Comparison of ENCODE assay signal across 22 cellular contexts in genomic region chr5:77369566-77369965, GRCh38.
A peak's percentile ranks its signal among the peaks of the same experiment; 100 is the strongest.
DNase-seq lines count a peak whose midpoint lies in the region; ATAC-seq and TF ChIP-seq lines count a peak whose summit lies in the region.
"Had no signal": no experiment of that assay in that cellular context is flagged by ENCODE, and none has a peak within 500 bp of the region (broad histone marks: within the 10 kb centered on the region; RNA-seq: fewer than 3 reads in every experiment).

No MANE protein-coding gene starts in this region.

- TF ChIP-seq CTCF in astrocyte of the spinal cord (IDR thresholded peaks at IDR 0.05; ENCODE audit: low read depth, low read length) (no peak), thoracic aorta (IDR thresholded peaks at IDR 0.05) (no peak)

- ATAC-seq in thoracic aorta (ENCODE audit: insufficient number of reproducible peaks, low FRiP score, low read depth) (no peak), HG02642 (IDR thresholded peaks at IDR 0.05; ENCODE audit: poor library complexity, unreplicated experiment) (no peak)
- ATAC-seq: GM23338 had no signal

- H3K27me3 ChIP-seq in thoracic aorta (replicated peaks; ENCODE audit: insufficient read depth) = no peaks in the 10 kb centered on the region
- H3K27me3 ChIP-seq: BLaER1 treated with 17β-estradiol and CSF1 and Interleukin-3, amounts not matched to agents 10 nM and 100 nM had no signal

- H3K4me3 ChIP-seq in astrocyte of the spinal cord (ENCODE audit: low read depth, low read length) (no peak overlapping the region), thoracic aorta (no peak overlapping the region)
- H3K4me3 ChIP-seq: BLaER1 treated with 17β-estradiol and CSF1 and Interleukin-3, amounts not matched to agents 10 nM and 100 nM; GM23338; HAP-1; SK-N-MC had no signal

- H3K9me3 ChIP-seq in thoracic aorta = no peaks in the 10 kb centered on the region
- H3K9me3 ChIP-seq: BLaER1 treated with 17β-estradiol and CSF1 and Interleukin-3, amounts not matched to agents 10 nM and 100 nM; HAP-1 had no signal

- H3K27ac ChIP-seq in thoracic aorta = peak overlapping the region; percentile 7 to 76
- H3K27ac ChIP-seq: BLaER1 treated with 17β-estradiol and CSF1 and Interleukin-3, amounts not matched to agents 10 nM and 100 nM; KMS-11; SK-N-MC had no signal

- no peaks in the 10 kb centered on the region for H3K36me3 ChIP-seq in thoracic aorta
- H3K36me3 ChIP-seq: BLaER1 treated with 17β-estradiol and CSF1 and Interleukin-3, amounts not matched to agents 10 nM and 100 nM; HAP-1 had no signal

- H3K4me1 ChIP-seq in thoracic aorta (ENCODE audit: control insufficient read depth in 1 of 2, low read depth in 2 of 2) = peaks cover 16 to 40% of the 10 kb centered on the region in 2 donors
- H3K4me1 ChIP-seq: HAP-1 had no signal

- DNase-seq in EH (ENCODE audit: low read depth) (peak; percentile 14), NCI-H2029 (lab: John Stamatoyannopoulos, UW) (peak; percentile 21), astrocyte of the spinal cord (ENCODE audit: low read depth, low spot score) (peak; percentile 43), thoracic aorta (ENCODE audit: low spot score) (no peak), amniotic stem cell (lab: John Stamatoyannopoulos, UW) (no peak), NCI-H1694 treated with DMSO at 0.1 percent for 48 hours (lab: John Stamatoyannopoulos, UW) (no peak)
- DNase-seq: AML-193; CD4-positive, alpha-beta T cell; HFFc6; NCI-H1092 treated with DMSO at 0.1 percent for 48 hours; NCI-H1436 treated with DMSO at 0.1 percent for 48 hours; NCI-H1930; NCI-H2171; NCI-H226; NCI-H510A; SIG-M5 had no signal

- in situ Hi-C loops in astrocyte of the spinal cord (cut with HindIII; ENCODE audit: low sequenced_read_pairs) = no loop called here

Comparison
In these comparisons a context has a peak if more than half of its experiments do, and no peak if none do; other contexts are left out.
1. DNase-seq: peak in EH (single experiment), NCI-H2029 (single experiment) and astrocyte of the spinal cord (single experiment); none in thoracic aorta (single experiment), amniotic stem cell (single experiment) and NCI-H1694 treated with DMSO at 0.1 percent for 48 hours (single experiment).